16 cellular contexts compared by ENCODE assay signal in the genomic region with DNA sequence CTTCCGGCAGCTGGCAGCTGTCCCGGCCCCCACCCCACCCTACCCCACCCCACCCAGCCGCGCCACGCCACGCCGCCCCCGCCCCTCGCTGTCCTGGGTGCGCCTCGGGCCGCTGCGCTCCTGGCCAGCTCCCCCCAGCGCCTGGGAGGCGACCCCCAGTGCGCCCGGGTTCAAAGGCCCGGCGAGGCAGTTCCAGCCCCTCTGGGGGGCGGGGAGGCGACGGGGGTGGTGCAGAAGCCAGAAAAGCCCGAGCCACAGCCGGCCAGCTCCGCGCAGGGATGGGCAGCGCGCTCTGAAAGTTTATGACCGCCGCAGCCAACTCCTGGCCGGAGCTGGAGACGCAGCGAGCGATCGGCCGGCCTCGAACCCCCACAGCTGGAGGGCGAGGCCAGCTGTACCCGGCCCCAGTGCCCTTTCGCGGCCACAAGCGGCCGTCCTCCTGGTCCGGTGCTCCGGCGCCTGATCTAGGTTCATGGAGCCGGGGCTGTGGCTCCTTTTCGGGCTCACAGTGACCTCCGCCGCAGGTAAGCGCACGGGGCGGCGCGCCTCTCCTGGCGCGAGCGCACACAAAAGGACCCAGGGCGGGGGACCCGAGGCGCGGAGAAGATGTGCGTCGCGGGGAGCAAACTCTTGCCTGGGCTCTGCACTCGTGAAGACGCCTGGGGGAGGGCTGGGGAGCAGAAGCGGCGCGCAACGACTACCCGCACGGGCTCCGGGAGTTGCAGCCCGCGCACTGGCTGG. TPM values are rescaled to one million over a fixed set of nuclear protein-coding genes. Genes with fewer than 3 reads are reported as not detected.
DNase-seq lines count a peak whose midpoint lies in the region; ATAC-seq and TF ChIP-seq lines count a peak whose summit lies in the region.
"Had no signal": no experiment of that assay in that cellular context is flagged by ENCODE, and none has a peak within 500 bp of the region (broad histone marks: within the 10 kb centered on the region; RNA-seq: fewer than 3 reads in every experiment).

TSS of gene EDN3 (plus strand) at position 271 of the 741 bp plus-strand sequence. CDS start at position 473, 202 bp downstream.

- DNase-seq in NCI-H748 (lab: John Stamatoyannopoulos, UW; ENCODE audit: unreplicated experiment) (peak; percentile 29), NCI-H748 treated with DMSO at 0.1 percent for 48 hours (lab: John Stamatoyannopoulos, UW) (no peak), vagina (ENCODE audit: extremely low spot score in 2 of 2) (no peak), pons (ENCODE audit: low spot score) (no peak), HT-29 (ENCODE audit: low spot score) (no peak)
- no peak for DNase-seq in activated CD4-positive, alpha-beta T cell treated with anti-CD3 and anti-CD28 coated beads, Interleukin-2, amount 10 ng/mL, durations not matched to agents 24 days and 14 days
- DNase-seq: activated CD4-positive, alpha-beta memory T cell treated with anti-CD3 and anti-CD28 coated beads for 36 hours; amygdala; CD4-positive, alpha-beta memory T cell; GDM1 had no signal

- H3K4me1 Mint-ChIP-seq in nephron: peaks cover 5% of the 10 kb centered on the region
- peaks cover 2% of the 10 kb centered on the region for H3K4me1 Mint-ChIP-seq in activated CD4-positive, alpha-beta T cell treated with anti-CD3 and anti-CD28 coated beads, Interleukin-2, amount 10 ng/mL, durations not matched to agents 24 days and 14 days

- no peak for TF ChIP-seq POLR2A in vagina (IDR thresholded peaks at IDR 0.05)

- peak within 1 kb of the TSS; percentile 7 to 43 for H3K4me3 ChIP-seq in vagina
- H3K4me3 ChIP-seq: psoas muscle had no signal

- peaks cover 92% of the 10 kb centered on the region for H3K27me3 Mint-ChIP-seq in nephron (ENCODE audit: low read depth)
- H3K27me3 Mint-ChIP-seq in activated CD4-positive, alpha-beta T cell treated with anti-CD3 and anti-CD28 coated beads, Interleukin-2, amount 10 ng/mL, durations not matched to agents 24 days and 14 days: peaks cover 59% of the 10 kb centered on the region

- no peaks in the 10 kb centered on the region for H3K36me3 Mint-ChIP-seq in nephron (ENCODE audit: low read depth)
- no peaks in the 10 kb centered on the region for H3K36me3 Mint-ChIP-seq in activated CD4-positive, alpha-beta T cell treated with anti-CD3 and anti-CD28 coated beads, Interleukin-2, amount 10 ng/mL, durations not matched to agents 24 days and 14 days (ENCODE audit: low read depth)
- H3K36me3 Mint-ChIP-seq: activated CD4-positive, alpha-beta memory T cell treated with anti-CD3 and anti-CD28 coated beads for 36 hours; CD4-positive, alpha-beta memory T cell had no signal

- H3K4me1 ChIP-seq in vagina: peaks cover 5% of the 10 kb centered on the region
- H3K4me1 ChIP-seq: psoas muscle had no signal

- H3K9me3 Mint-ChIP-seq in nephron: no peaks in the 10 kb centered on the region
- no peaks in the 10 kb centered on the region for H3K9me3 Mint-ChIP-seq in activated CD4-positive, alpha-beta T cell treated with anti-CD3 and anti-CD28 coated beads, Interleukin-2, amount 10 ng/mL, durations not matched to agents 24 days and 14 days
- H3K9me3 Mint-ChIP-seq: activated CD4-positive, alpha-beta memory T cell treated with anti-CD3 and anti-CD28 coated beads for 36 hours; activated T-helper 1 cell treated with anti-CD3 and anti-CD28 coated beads, Interleukin-12 subunit alpha, Interleukin-12 subunit beta, Interleukin-2, Interleukin-4 antibody, amounts not matched to agents 30 ng/mL and 10 ng/mL and 1 ng/mL, durations not matched to agents 14 hours and 24 hours and 36 hours; CD4-positive, alpha-beta memory T cell had no signal

- intact Hi-C loops in vagina (cut with DNase I): no loop called here
- intact Hi-C loops in activated CD4-positive, alpha-beta T cell treated with anti-CD3 and anti-CD28 coated beads, Interleukin-2, amount 10 ng/mL, durations not matched to agents 24 days and 14 days (cut with micrococcal nuclease): no loop called here

- no peak within 1 kb of the TSS for H3K27ac Mint-ChIP-seq in nephron
- H3K27ac Mint-ChIP-seq in activated CD4-positive, alpha-beta T cell treated with anti-CD3 and anti-CD28 coated beads, Interleukin-2, amount 10 ng/mL, durations not matched to agents 24 days and 14 days: no peak within 1 kb of the TSS
- H3K27ac Mint-ChIP-seq: activated CD4-positive, alpha-beta memory T cell treated with anti-CD3 and anti-CD28 coated beads for 36 hours; activated T-helper 1 cell treated with anti-CD3 and anti-CD28 coated beads, Interleukin-12 subunit alpha, Interleukin-12 subunit beta, Interleukin-2, Interleukin-4 antibody, amounts not matched to agents 30 ng/mL and 10 ng/mL and 1 ng/mL, durations not matched to agents 14 hours and 24 hours and 36 hours; CD4-positive, alpha-beta memory T cell had no signal

- H3K4me3 Mint-ChIP-seq in nephron: peak within 1 kb of the TSS; percentile 70 to 77 (median 74)
- no peak within 1 kb of the TSS for H3K4me3 Mint-ChIP-seq in activated CD4-positive, alpha-beta T cell treated with anti-CD3 and anti-CD28 coated beads, Interleukin-2, amount 10 ng/mL, durations not matched to agents 24 days and 14 days
- H3K4me3 Mint-ChIP-seq: activated CD4-positive, alpha-beta memory T cell treated with anti-CD3 and anti-CD28 coated beads for 36 hours; activated T-helper 1 cell treated with anti-CD3 and anti-CD28 coated beads, Interleukin-12 subunit alpha, Interleukin-12 subunit beta, Interleukin-2, Interleukin-4 antibody, amounts not matched to agents 30 ng/mL and 10 ng/mL and 1 ng/mL, durations not matched to agents 14 hours and 24 hours and 36 hours had no signal

- ATAC-seq in esophagus mucosa: peak; percentile 27

- H3K36me3 ChIP-seq in vagina: no peaks in the 10 kb centered on the region

- H3K9me3 ChIP-seq in vagina: no peaks in the 10 kb centered on the region
- H3K9me3 ChIP-seq: psoas muscle had no signal

- H3K27me3 ChIP-seq in vagina: no peaks in the 10 kb centered on the region

- peak within 1 kb of the TSS; percentile 70 for H3K27ac ChIP-seq in vagina
- H3K27ac ChIP-seq: psoas muscle had no signal

- no peak for TF ChIP-seq CTCF in nephron (IDR thresholded peaks at IDR 0.05; ENCODE audit: unreplicated experiment in 3 of 3)
- TF ChIP-seq CTCF in vagina (IDR thresholded peaks at IDR 0.05): no peak

RNA-seq across cellular contexts. Expression of gene EDN3, which starts in this region (rescaled TPM):
- total RNA-seq in esophagus mucosa: 5.9 TPM
- total RNA-seq in vagina: 220 TPM
- total RNA-seq in HT-29 (2014; rRNA removed; shearing (Covaris generic)): not detected in 2 replicates
- not detected in 2 replicates for total RNA-seq in activated CD4-positive, alpha-beta T cell treated with anti-CD3 and anti-CD28 coated beads, Interleukin-2, amount 10 ng/mL, durations not matched to agents 24 days and 14 days
- total RNA-seq: A172; activated T-helper 1 cell treated with anti-CD3 and anti-CD28 coated beads, Interleukin-12 subunit alpha, Interleukin-12 subunit beta, Interleukin-2, Interleukin-4 antibody, amounts not matched to agents 30 ng/mL and 10 ng/mL and 1 ng/mL, durations not matched to agents 14 hours and 24 hours and 36 hours; mononuclear cell had no signal

Comparison
In these comparisons a context has a peak if more than half of its experiments do, and no peak if none do; other contexts are left out.
1. RNA of gene EDN3 (total RNA-seq): 220 TPM in vagina (single experiment); 5.9 TPM in esophagus mucosa (single experiment), not detected in HT-29 and not detected in activated CD4-positive, alpha-beta T cell treated with anti-CD3 and anti-CD28 coated beads, Interleukin-2, amount 10 ng/mL, durations not matched to agents 24 days and 14 days; every median in the first group is over 10 times any median in the second.